In genomic region chr5:80127037-80127642, GRCh38 we compare ENCODE assay signal across 1 cellular context.
TF ChIP-seq lines count a peak whose summit lies in the region.

No MANE protein-coding gene starts in this region.

TF ChIP-seq in GM12878, 131 proteins besides CTCF, POLR2A, EP300 and RAD21 (continued from another document and continues in another):
- TF ChIP-seq, protein P1, sequence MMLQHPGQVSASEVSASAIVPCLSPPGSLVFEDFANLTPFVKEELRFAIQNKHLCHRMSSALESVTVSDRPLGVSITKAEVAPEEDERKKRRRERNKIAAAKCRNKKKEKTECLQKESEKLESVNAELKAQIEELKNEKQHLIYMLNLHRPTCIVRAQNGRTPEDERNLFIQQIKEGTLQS (IDR thresholded peaks at IDR 0.05; ENCODE audit: borderline replicate concordance, extremely low read depth, low read depth, low read length): no peak
- TF ChIP-seq, protein P2, sequence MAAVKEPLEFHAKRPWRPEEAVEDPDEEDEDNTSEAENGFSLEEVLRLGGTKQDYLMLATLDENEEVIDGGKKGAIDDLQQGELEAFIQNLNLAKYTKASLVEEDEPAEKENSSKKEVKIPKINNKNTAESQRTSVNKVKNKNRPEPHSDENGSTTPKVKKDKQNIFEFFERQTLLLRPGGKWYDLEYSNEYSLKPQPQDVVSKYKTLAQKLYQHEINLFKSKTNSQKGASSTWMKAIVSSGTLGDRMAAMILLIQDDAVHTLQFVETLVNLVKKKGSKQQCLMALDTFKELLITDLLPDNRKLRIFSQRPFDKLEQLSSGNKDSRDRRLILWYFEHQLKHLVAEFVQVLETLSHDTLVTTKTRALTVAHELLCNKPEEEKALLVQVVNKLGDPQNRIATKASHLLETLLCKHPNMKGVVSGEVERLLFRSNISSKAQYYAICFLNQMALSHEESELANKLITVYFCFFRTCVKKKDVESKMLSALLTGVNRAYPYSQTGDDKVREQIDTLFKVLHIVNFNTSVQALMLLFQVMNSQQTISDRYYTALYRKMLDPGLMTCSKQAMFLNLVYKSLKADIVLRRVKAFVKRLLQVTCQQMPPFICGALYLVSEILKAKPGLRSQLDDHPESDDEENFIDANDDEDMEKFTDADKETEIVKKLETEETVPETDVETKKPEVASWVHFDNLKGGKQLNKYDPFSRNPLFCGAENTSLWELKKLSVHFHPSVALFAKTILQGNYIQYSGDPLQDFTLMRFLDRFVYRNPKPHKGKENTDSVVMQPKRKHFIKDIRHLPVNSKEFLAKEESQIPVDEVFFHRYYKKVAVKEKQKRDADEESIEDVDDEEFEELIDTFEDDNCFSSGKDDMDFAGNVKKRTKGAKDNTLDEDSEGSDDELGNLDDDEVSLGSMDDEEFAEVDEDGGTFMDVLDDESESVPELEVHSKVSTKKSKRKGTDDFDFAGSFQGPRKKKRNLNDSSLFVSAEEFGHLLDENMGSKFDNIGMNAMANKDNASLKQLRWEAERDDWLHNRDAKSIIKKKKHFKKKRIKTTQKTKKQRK (IDR thresholded peaks at IDR 0.05; ENCODE audit: low read depth, low read length): no peak
- TF ChIP-seq ZNF24 (IDR thresholded peaks at IDR 0.05): 0 out of 2 replicates have a peak, but pooled peaks have one; percentile 46
- TF ChIP-seq NBN (IDR thresholded peaks at IDR 0.05): 0 out of 2 replicates have a peak, but pooled peaks have one; percentile 25
- no peak for TF ChIP-seq CEBPB (IDR thresholded peaks at IDR 0.05; ENCODE audit: borderline replicate concordance in 1 of 2, low read depth in 2 of 2, low read length in 2 of 2)
- TF ChIP-seq, protein P3, sequence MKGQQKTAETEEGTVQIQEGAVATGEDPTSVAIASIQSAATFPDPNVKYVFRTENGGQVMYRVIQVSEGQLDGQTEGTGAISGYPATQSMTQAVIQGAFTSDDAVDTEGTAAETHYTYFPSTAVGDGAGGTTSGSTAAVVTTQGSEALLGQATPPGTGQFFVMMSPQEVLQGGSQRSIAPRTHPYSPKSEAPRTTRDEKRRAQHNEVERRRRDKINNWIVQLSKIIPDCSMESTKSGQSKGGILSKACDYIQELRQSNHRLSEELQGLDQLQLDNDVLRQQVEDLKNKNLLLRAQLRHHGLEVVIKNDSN (IDR thresholded peaks at IDR 0.05; ENCODE audit: borderline replicate concordance, extremely low read length, insufficient read depth, low read depth, low read length): no peak
- no peak for TF ChIP-seq E2F8 (IDR thresholded peaks at IDR 0.05; ENCODE audit: low read depth, partially characterized antibody)
- TF ChIP-seq PRDM15 (CRISPR knock-in tag; IDR thresholded peaks at IDR 0.05): no peak
- TF ChIP-seq ATF2 (IDR thresholded peaks at IDR 0.05; ENCODE audit: low read length): peak; percentile 56; the same call in 1 of the 2 replicates
- peak; percentile 65 for TF ChIP-seq DPF2 (IDR thresholded peaks at IDR 0.05)
- peak; percentile 69 for TF ChIP-seq EED (IDR thresholded peaks at IDR 0.05; ENCODE audit: low read depth)
- 0 out of 2 replicates have a peak, but pooled peaks have one; percentile 9 for TF ChIP-seq STAT3 (IDR thresholded peaks at IDR 0.05; ENCODE audit: low read depth, low read length)
- TF ChIP-seq BHLHE40 (IDR thresholded peaks at IDR 0.05; ENCODE audit: borderline replicate concordance in 1 of 2, low read depth in 2 of 2, low read length in 1 of 2): peak in 1 of 2 experiments; percentile 33; a peak in 1 of 4 replicates
- TF ChIP-seq MEF2B (IDR thresholded peaks at IDR 0.05; ENCODE audit: partially characterized antibody, poor library complexity, severe bottlenecking): peak; percentile 26
- 0 out of 2 replicates have a peak, but pooled peaks have one; percentile 36 for TF ChIP-seq CREB1 (IDR thresholded peaks at IDR 0.05; ENCODE audit: low read depth)
- 0 out of 2 replicates have a peak, but pooled peaks have one; percentile 12 for TF ChIP-seq BACH1 (IDR thresholded peaks at IDR 0.05; ENCODE audit: borderline replicate concordance)
- peak; percentile 49; the same call in 1 of the 2 replicates for TF ChIP-seq JUNB (IDR thresholded peaks at IDR 0.05)
- TF ChIP-seq E4F1 (IDR thresholded peaks at IDR 0.05; ENCODE audit: borderline replicate concordance, partially characterized antibody): no peak
- no peak for TF ChIP-seq REST (IDR thresholded peaks at IDR 0.05; ENCODE audit: low read depth, low read length)
- TF ChIP-seq CREM (IDR thresholded peaks at IDR 0.05; ENCODE audit: low read depth): peak; percentile 54; the same call in 1 of the 2 replicates
- 0 out of 2 replicates have a peak, but pooled peaks have one; percentile 27 for TF ChIP-seq MEF2A (IDR thresholded peaks at IDR 0.05; ENCODE audit: insufficient read depth, low read depth, low read length)
- TF ChIP-seq BCLAF1 (IDR thresholded peaks at IDR 0.05): no peak
- TF ChIP-seq BMI1 (IDR thresholded peaks at IDR 0.05; ENCODE audit: borderline replicate concordance): peak; percentile 53; the same call in 1 of the 2 replicates
- peak; percentile 77; the same call in 1 of the 2 replicates for TF ChIP-seq BCL11A (IDR thresholded peaks at IDR 0.05; ENCODE audit: low read depth, low read length)
- TF ChIP-seq MLLT1 (IDR thresholded peaks at IDR 0.05): peak; percentile 62; the same call in 1 of the 2 replicates
- 0 out of 2 replicates have a peak, but pooled peaks have one; percentile 30 for TF ChIP-seq YY1 (IDR thresholded peaks at IDR 0.05; ENCODE audit: low read depth, low read length)
- peak; percentile 73; the same call in 1 of the 2 replicates for TF ChIP-seq NFIC (IDR thresholded peaks at IDR 0.05; ENCODE audit: low read depth, low read length)
